In genomic region chr15:101437618-101438481, GRCh38 we compare ENCODE assay signal across 1 cellular context.
TF ChIP-seq lines count a peak whose summit lies in the region.

No MANE protein-coding gene starts in this region.

TF ChIP-seq in HepG2, 621 proteins besides CTCF, POLR2A, EP300 and RAD21 (continued from another document and continues in another):
- no peak for TF ChIP-seq ZUFSP (CRISPR knock-in tag; IDR thresholded peaks at IDR 0.05; ENCODE audit: borderline replicate concordance)
- no peak for TF ChIP-seq ZNF713 (CRISPR knock-in tag; IDR thresholded peaks at IDR 0.05)
- TF ChIP-seq ZBTB4 (CRISPR knock-in tag; IDR thresholded peaks at IDR 0.05; ENCODE audit: borderline replicate concordance): no peak
- no peak for TF ChIP-seq MLLT10 (CRISPR knock-in tag; IDR thresholded peaks at IDR 0.05)
- no peak for TF ChIP-seq ZFP1 (CRISPR knock-in tag; IDR thresholded peaks at IDR 0.05)
- TF ChIP-seq RFXAP (CRISPR knock-in tag; IDR thresholded peaks at IDR 0.05; ENCODE audit: borderline replicate concordance): peak; percentile 57
- no peak for TF ChIP-seq JARID2 (CRISPR knock-in tag; IDR thresholded peaks at IDR 0.05; ENCODE audit: insufficient replicate concordance)
- TF ChIP-seq ZNF891 (CRISPR knock-in tag; IDR thresholded peaks at IDR 0.05): no peak
- TF ChIP-seq HNRNPLL (IDR thresholded peaks at IDR 0.05; ENCODE audit: low read depth, low read length, poor library complexity, severe bottlenecking): no peak
- peak; percentile 44; the same call in 1 of the 2 replicates for TF ChIP-seq ZNF264 (CRISPR knock-in tag; IDR thresholded peaks at IDR 0.05)
- TF ChIP-seq ELK4 (CRISPR knock-in tag; IDR thresholded peaks at IDR 0.05; ENCODE audit: borderline replicate concordance): no peak
- no peak for TF ChIP-seq ZNF605 (CRISPR knock-in tag; IDR thresholded peaks at IDR 0.05)
- no peak for TF ChIP-seq ZFP41 (CRISPR knock-in tag; IDR thresholded peaks at IDR 0.05; ENCODE audit: borderline replicate concordance)
- TF ChIP-seq CREB1 (IDR thresholded peaks at IDR 0.05): no peak
- peak; percentile 47; the same call in 1 of the 2 replicates for TF ChIP-seq CREB1 (CRISPR knock-in tag; IDR thresholded peaks at IDR 0.05)
- TF ChIP-seq ZSCAN12 (CRISPR knock-in tag; IDR thresholded peaks at IDR 0.05): peak; percentile 69; the same call in 1 of the 2 replicates
- no peak for TF ChIP-seq ZFP91 (CRISPR knock-in tag; IDR thresholded peaks at IDR 0.05; ENCODE audit: borderline replicate concordance)
- no peak for TF ChIP-seq SP5 (CRISPR knock-in tag; IDR thresholded peaks at IDR 0.05; ENCODE audit: borderline replicate concordance, low read depth)
- no peak for TF ChIP-seq ZBTB26 (CRISPR knock-in tag; IDR thresholded peaks at IDR 0.05; ENCODE audit: borderline replicate concordance)
- TF ChIP-seq ZNF720 (CRISPR knock-in tag; IDR thresholded peaks at IDR 0.05): no peak
- TF ChIP-seq HNRNPK (IDR thresholded peaks at IDR 0.05; ENCODE audit: low read depth, low read length, poor library complexity, severe bottlenecking): no peak
- 0 out of 2 replicates have a peak, but pooled peaks have one; percentile 27 for TF ChIP-seq ZBTB43 (CRISPR knock-in tag; conservative IDR thresholded peaks at IDR 0.05)
- TF ChIP-seq DMTF1 (CRISPR knock-in tag; IDR thresholded peaks at IDR 0.05): no peak
- no peak for TF ChIP-seq ZNF343 (CRISPR knock-in tag; IDR thresholded peaks at IDR 0.05)
- no peak for TF ChIP-seq BRCA1 (CRISPR knock-in tag; IDR thresholded peaks at IDR 0.05)
- no peak for TF ChIP-seq CBX2 (IDR thresholded peaks at IDR 0.05; ENCODE audit: low read depth, low read length)
- TF ChIP-seq CBX2 (CRISPR knock-in tag; IDR thresholded peaks at IDR 0.05; ENCODE audit: low read depth): no peak
- TF ChIP-seq HNF4G (IDR thresholded peaks at IDR 0.05; ENCODE audit: borderline replicate concordance, low read depth, low read length): no peak
- no peak for TF ChIP-seq HNF4G (CRISPR knock-in tag; IDR thresholded peaks at IDR 0.05; ENCODE audit: borderline replicate concordance, low read depth)
- TF ChIP-seq BORCS8-MEF2B (CRISPR knock-in tag; IDR thresholded peaks at IDR 0.05): 0 out of 2 replicates have a peak, but pooled peaks have one; percentile 5
- TF ChIP-seq TEAD2 (CRISPR knock-in tag; IDR thresholded peaks at IDR 0.05): no peak
- TF ChIP-seq GLI4 (CRISPR knock-in tag; IDR thresholded peaks at IDR 0.05; ENCODE audit: borderline replicate concordance): no peak
- 0 out of 2 replicates have a peak, but pooled peaks have one; percentile 6 for TF ChIP-seq THAP8 (CRISPR knock-in tag; IDR thresholded peaks at IDR 0.05; ENCODE audit: borderline replicate concordance)
- no peak for TF ChIP-seq ZNF777 (CRISPR knock-in tag; IDR thresholded peaks at IDR 0.05)
- 0 out of 2 replicates have a peak, but pooled peaks have one; percentile 11 for TF ChIP-seq KLF12 (CRISPR knock-in tag; IDR thresholded peaks at IDR 0.05; ENCODE audit: borderline replicate concordance)
- TF ChIP-seq ZNF296 (CRISPR knock-in tag; conservative IDR thresholded peaks at IDR 0.05): 0 out of 2 replicates have a peak, but pooled peaks have one; percentile 52
- no peak for TF ChIP-seq NRL (CRISPR knock-in tag; IDR thresholded peaks at IDR 0.05; ENCODE audit: borderline replicate concordance)
- peak; percentile 56; the same call in 1 of the 2 replicates for TF ChIP-seq ZNF292 (CRISPR knock-in tag; IDR thresholded peaks at IDR 0.05; ENCODE audit: borderline replicate concordance, low read depth)
- no peak for TF ChIP-seq ZBTB14 (CRISPR knock-in tag; IDR thresholded peaks at IDR 0.05)
- no peak for TF ChIP-seq ZNF710 (CRISPR knock-in tag; IDR thresholded peaks at IDR 0.05; ENCODE audit: borderline replicate concordance)
- TF ChIP-seq ZNF747 (CRISPR knock-in tag; IDR thresholded peaks at IDR 0.05; ENCODE audit: borderline replicate concordance): no peak; the same call in 1 of the 2 replicates
